16 cellular contexts compared by ENCODE assay signal in genomic region chrX:102658551-102658950, GRCh38. TPM values are rescaled to one million over a fixed set of nuclear protein-coding genes. Genes with fewer than 3 reads are reported as not detected.
DNase-seq lines count a peak whose midpoint lies in the region; ATAC-seq and TF ChIP-seq lines count a peak whose summit lies in the region.
"Had no signal": no experiment of that assay in that cellular context is flagged by ENCODE, and none has a peak within 500 bp of the region (broad histone marks: within the 10 kb centered on the region; RNA-seq: fewer than 3 reads in every experiment).

No MANE protein-coding gene starts in this region.

- no peak overlapping the region for H3K9ac ChIP-seq in MM.1S (ENCODE audit: low read length)

- peak overlapping the region; percentile 23 for H3K4me3 Mint-ChIP-seq in CD8-positive, alpha-beta T cell
- no peak overlapping the region for H3K4me3 Mint-ChIP-seq in chondrocyte (ENCODE audit: unreplicated experiment)
- peak overlapping the region; percentile 2 to 92 (median 51) for H3K4me3 Mint-ChIP-seq in naive thymus-derived CD4-positive, alpha-beta T cell
- H3K4me3 Mint-ChIP-seq: endodermal cell had no signal

- H3K36me3 ChIP-seq in CD8-positive, alpha-beta T cell (ENCODE audit: insufficient read depth, low read length), result no peaks in the 10 kb centered on the region
- H3K36me3 ChIP-seq in MM.1S (replicated peaks; ENCODE audit: insufficient read depth, low read length), result no peaks in the 10 kb centered on the region
- peaks cover 0 to 9% (median 0%) of the 10 kb centered on the region in 3 experiments for H3K36me3 ChIP-seq in naive thymus-derived CD4-positive, alpha-beta T cell (ENCODE audit: control insufficient read depth in 2 of 3, insufficient read depth in 3 of 3, low read length in 3 of 3)
- H3K36me3 ChIP-seq: thoracic aorta had no signal

- H3K4me2 ChIP-seq in MM.1S (ENCODE audit: low read depth, low read length), result peak overlapping the region; percentile 18; the same call in 1 of the 2 replicates

- no peaks in the 10 kb centered on the region for H3K9me3 Mint-ChIP-seq in CD8-positive, alpha-beta T cell
- peaks cover 37% of the 10 kb centered on the region for H3K9me3 Mint-ChIP-seq in chondrocyte (ENCODE audit: low read depth)
- H3K9me3 Mint-ChIP-seq in naive thymus-derived CD4-positive, alpha-beta T cell, result peaks cover 0 to 6% (median under 1%) of the 10 kb centered on the region in 11 donors

- CTCF ChIA-PET in CD8-positive, alpha-beta T cell (lab: Charles Lee), result no interaction called here
- CTCF ChIA-PET in naive thymus-derived CD4-positive, alpha-beta T cell (lab: Charles Lee), result interaction anchor here (0.6 kb wide), 1 partner anchor 1884 kb away, joined by 4 read pairs; no protein-coding TSS in a partner anchor

- POLR2A ChIA-PET in CD8-positive, alpha-beta T cell (lab: Charles Lee), result no interaction called here
- POLR2A ChIA-PET in naive thymus-derived CD4-positive, alpha-beta T cell (lab: Charles Lee), result no interaction called here

- no peaks in the 10 kb centered on the region for H3F3A ChIP-seq in MM.1S (ENCODE audit: insufficient read depth, low read length)

- no peak for ATAC-seq in CD8-positive, alpha-beta T cell
- no peak for ATAC-seq in naive thymus-derived CD4-positive, alpha-beta T cell
- ATAC-seq in HG03045 (IDR thresholded peaks at IDR 0.05; ENCODE audit: unreplicated experiment), result no peak

- H3K27ac Mint-ChIP-seq in CD8-positive, alpha-beta T cell, result peak overlapping the region; percentile 66
- H3K27ac Mint-ChIP-seq in chondrocyte (ENCODE audit: unreplicated experiment), result peak overlapping the region; percentile 42
- peak overlapping the region in 6 of 9 donors; percentile 16 to 88 (median 64) for H3K27ac Mint-ChIP-seq in naive thymus-derived CD4-positive, alpha-beta T cell
- H3K27ac Mint-ChIP-seq: endodermal cell had no signal

- no peaks in the 10 kb centered on the region for H3K79me2 ChIP-seq in MM.1S (ENCODE audit: low read length)

- no peak overlapping the region for H3K4me3 ChIP-seq in CD8-positive, alpha-beta T cell (ENCODE audit: low read depth, low read length)
- H3K4me3 ChIP-seq in MM.1S (ENCODE audit: low read length), result no peak overlapping the region
- no peak overlapping the region for H3K4me3 ChIP-seq in naive thymus-derived CD4-positive, alpha-beta T cell (ENCODE audit: low read length)

- H3K9me3 ChIP-seq in CD8-positive, alpha-beta T cell (ENCODE audit: low read length), result no peaks in the 10 kb centered on the region
- no peaks in the 10 kb centered on the region for H3K9me3 ChIP-seq in MM.1S (replicated peaks; ENCODE audit: insufficient read depth, low read length)
- H3K9me3 ChIP-seq in naive thymus-derived CD4-positive, alpha-beta T cell (ENCODE audit: control insufficient read depth in 2 of 3, low read length in 3 of 3), result no peaks in the 10 kb centered on the region
- H3K9me3 ChIP-seq: thoracic aorta had no signal

- peaks cover 25% of the 10 kb centered on the region for H3K36me3 Mint-ChIP-seq in CD8-positive, alpha-beta T cell
- no peaks in the 10 kb centered on the region for H3K36me3 Mint-ChIP-seq in chondrocyte (ENCODE audit: low read depth)
- peaks cover 0 to 26% (median 18%) of the 10 kb centered on the region in 5 donors for H3K36me3 Mint-ChIP-seq in naive thymus-derived CD4-positive, alpha-beta T cell

- peaks cover 2% of the 10 kb centered on the region for H3K4me1 ChIP-seq in CD8-positive, alpha-beta T cell (ENCODE audit: insufficient read depth, low read length)
- no peaks in the 10 kb centered on the region for H3K4me1 ChIP-seq in MM.1S (ENCODE audit: low read length)
- no peaks in the 10 kb centered on the region for H3K4me1 ChIP-seq in naive thymus-derived CD4-positive, alpha-beta T cell (ENCODE audit: control insufficient read depth in 2 of 2, insufficient read depth in 2 of 2, low read length in 2 of 2)

- H3K9me2 ChIP-seq in MM.1S (replicated peaks; ENCODE audit: insufficient read depth, low read length), result no peaks in the 10 kb centered on the region

- no peak for DNase-seq in CD8-positive, alpha-beta T cell
- no peak for DNase-seq in MM.1S
- no peak for DNase-seq in chondrocyte (ENCODE audit: low spot score)
- DNase-seq in naive thymus-derived CD4-positive, alpha-beta T cell, result no peak
- DNase-seq in AG08396 (ENCODE audit: low spot score), result no peak
- no peak for DNase-seq in NCI-H1048 (lab: John Stamatoyannopoulos, UW)
- DNase-seq in SKM-1 treated with dmso at 0.1 percent for 144 hours (lab: John Stamatoyannopoulos, UW; ENCODE audit: unreplicated experiment), result no peak
- DNase-seq: activated CD4-positive, alpha-beta T cell treated with anti-CD3 and anti-CD28 coated beads for 4 hours; DND-41; endodermal cell; Kasumi-1; NCI-H1694; NCI-H510A treated with DMSO at 0.1 percent for 48 hours; PC-9 had no signal

- no peaks in the 10 kb centered on the region for H4K20me1 ChIP-seq in MM.1S (ENCODE audit: insufficient read depth, low read length)

- no peak overlapping the region for H3K27ac ChIP-seq in CD8-positive, alpha-beta T cell (ENCODE audit: low read depth, low read length)
- no peak overlapping the region for H3K27ac ChIP-seq in MM.1S (ENCODE audit: low read length)
- H3K27ac ChIP-seq in naive thymus-derived CD4-positive, alpha-beta T cell (ENCODE audit: low read depth, low read length), result no peak overlapping the region
- H3K27ac ChIP-seq: PC-9, thoracic aorta had no signal

- intact Hi-C loops in CD8-positive, alpha-beta T cell (cut with DNase I, micrococcal nuclease), result loop anchor here in 1 of 2 experiments (2.0 to 10.0 kb wide), 3 partner anchors 110 to 728 kb away; partner anchors contain the start of gene BEX5
- intact Hi-C loops in naive thymus-derived CD4-positive, alpha-beta T cell (cut with micrococcal nuclease), result loop anchor here (2.0 to 10.0 kb wide), 5 partner anchors 60 to 1734 kb away; partner anchors contain the start of genes GPRASP3 (in 2 of the 2), ARMCX5 (in 1 of the 2) and XKRX (in 1 of the 2)

- TF ChIP-seq CTCF in CD8-positive, alpha-beta T cell (IDR thresholded peaks at IDR 0.05), result no peak
- no peak for TF ChIP-seq CTCF in MM.1S (IDR thresholded peaks at IDR 0.05; ENCODE audit: low read length)
- no peak for TF ChIP-seq CTCF in chondrocyte (IDR thresholded peaks at IDR 0.05)

- peaks cover 55% of the 10 kb centered on the region for H3K4me1 Mint-ChIP-seq in CD8-positive, alpha-beta T cell (ENCODE audit: low read depth)
- H3K4me1 Mint-ChIP-seq in chondrocyte (ENCODE audit: low read depth), result peaks cover 8% of the 10 kb centered on the region
- H3K4me1 Mint-ChIP-seq in naive thymus-derived CD4-positive, alpha-beta T cell, result peaks cover 16 to 51% (median 44%) of the 10 kb centered on the region in 7 donors

- H2AFZ ChIP-seq in MM.1S (ENCODE audit: low read length), result no peak overlapping the region
- H2AFZ ChIP-seq: PC-9 had no signal

- H3K27me3 ChIP-seq in CD8-positive, alpha-beta T cell (ENCODE audit: insufficient read depth, low read length), result no peaks in the 10 kb centered on the region
- H3K27me3 ChIP-seq in MM.1S (replicated peaks; ENCODE audit: insufficient read depth, low read length), result no peaks in the 10 kb centered on the region
- H3K27me3 ChIP-seq in naive thymus-derived CD4-positive, alpha-beta T cell (ENCODE audit: control insufficient read depth in 2 of 2, insufficient read depth in 2 of 2, low read length in 2 of 2), result no peaks in the 10 kb centered on the region

- no peaks in the 10 kb centered on the region for H3K27me3 Mint-ChIP-seq in CD8-positive, alpha-beta T cell (ENCODE audit: low read depth)
- H3K27me3 Mint-ChIP-seq in chondrocyte (ENCODE audit: low read depth), result no peaks in the 10 kb centered on the region
- peaks cover 0 to 7% (median 0%) of the 10 kb centered on the region in 5 donors for H3K27me3 Mint-ChIP-seq in naive thymus-derived CD4-positive, alpha-beta T cell

RNA-seq across cellular contexts. Expression of gene GPRASP1, which starts 7.3 kb away (rescaled TPM):
- total RNA-seq in CD8-positive, alpha-beta T cell, result 10 to 100 TPM; 65.4 to 67.3 TPM
- 2.1 to 3.6 TPM (median 2.2 TPM) in 3 replicates for total RNA-seq in chondrocyte
- total RNA-seq in naive thymus-derived CD4-positive, alpha-beta T cell, result 10 to 100 TPM in 4 of 5 experiments, under 1 TPM in 1; 0.77 to 76.7 (median 70.4) TPM
- 10 to 100 TPM in 1 of 2 donors, 1 to 10 TPM in 1; 9.6 to 22.4 TPM for polyA plus RNA-seq in naive thymus-derived CD4-positive, alpha-beta T cell

RNA-seq across cellular contexts. Expression of gene GPRASP2, which starts 53.7 kb away (rescaled TPM):
- total RNA-seq in CD8-positive, alpha-beta T cell, result 1 to 10 TPM; 2.1 to 2.5 TPM
- total RNA-seq in chondrocyte, result 10.7 to 11.5 TPM (median 11.0 TPM) in 3 replicates
- total RNA-seq in naive thymus-derived CD4-positive, alpha-beta T cell, result 1 to 10 TPM in 4 of 5 experiments, under 1 TPM in 1; 0.29 to 5.7 (median 2.1) TPM
- 1 to 10 TPM; 4.4 to 9.3 TPM for polyA plus RNA-seq in naive thymus-derived CD4-positive, alpha-beta T cell

RNA-seq across cellular contexts. Expression of gene ARMCX5, which starts 59.2 kb away (rescaled TPM):
- 10 to 100 TPM; 13.3 to 14.7 TPM for total RNA-seq in CD8-positive, alpha-beta T cell
- 10.2 to 14.9 TPM (median 12.3 TPM) in 3 replicates for total RNA-seq in chondrocyte
- total RNA-seq in naive thymus-derived CD4-positive, alpha-beta T cell, result 10 to 100 TPM in 3 of 5 experiments, 1 to 10 TPM in 2; 8.2 to 13.1 (median 12.3) TPM
- 10 to 100 TPM; 13.0 to 14.6 TPM for polyA plus RNA-seq in naive thymus-derived CD4-positive, alpha-beta T cell
